In the genomic region with DNA sequence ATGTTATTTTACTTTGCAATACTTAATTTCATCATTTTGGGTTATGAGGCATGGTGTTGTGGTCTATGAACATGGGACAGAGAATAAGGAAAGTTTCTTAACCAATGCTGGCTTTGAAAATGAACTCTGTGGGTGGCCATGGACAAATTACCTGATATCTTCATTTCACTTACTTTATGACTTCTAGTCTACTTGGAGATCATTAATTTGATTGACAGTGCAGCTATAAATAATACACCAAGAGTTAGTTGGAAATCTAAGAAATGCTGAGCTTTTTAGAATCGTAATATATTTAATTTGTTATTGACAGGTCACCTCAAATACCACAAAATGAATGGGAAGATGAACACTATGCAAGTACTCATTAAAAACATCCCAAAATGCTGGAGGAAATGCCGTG, we compare ENCODE assay signal across 24 cellular contexts.
"Had no signal": no experiment of that assay in that cellular context is flagged by ENCODE, and none has a peak within 500 bp of the region (broad histone marks: within the 10 kb centered on the region; RNA-seq: fewer than 3 reads in every experiment).

No MANE protein-coding gene starts in this region.

- H3K27me3 Mint-ChIP-seq: dendritic cell treated with granulocyte-macrophage colony-stimulating factor and Interleukin-4, amounts not matched to agents 40 ng/mL and 50 ng/mL, for 4 days; effector memory CD8-positive, alpha-beta T cell had no signal

- H3K27ac ChIP-seq: colonic mucosa, coronary artery, dorsolateral prefrontal cortex, epithelial cell of prostate, esophagus muscularis mucosa, esophagus squamous epithelium, foreskin keratinocyte, gastrocnemius medialis, gastroesophageal sphincter, heart left ventricle, heart right ventricle had no signal

- H3K4me1 ChIP-seq: colonic mucosa, esophagus squamous epithelium, foreskin keratinocyte, gastrocnemius medialis, gastroesophageal sphincter, heart left ventricle, heart right ventricle had no signal

- H3K4me1 Mint-ChIP-seq: endodermal cell had no signal

- H3K9me3 Mint-ChIP-seq: endodermal cell had no signal

- H3K36me3 ChIP-seq: colonic mucosa, esophagus muscularis mucosa, esophagus squamous epithelium, gastrocnemius medialis, gastroesophageal sphincter, heart left ventricle, heart right ventricle had no signal

- H3K27ac Mint-ChIP-seq: dendritic cell treated with granulocyte-macrophage colony-stimulating factor and Interleukin-4, amounts not matched to agents 40 ng/mL and 50 ng/mL, for 4 days; effector memory CD8-positive, alpha-beta T cell; endodermal cell had no signal

- H3K27me3 ChIP-seq: colonic mucosa, dorsolateral prefrontal cortex, esophagus muscularis mucosa, esophagus squamous epithelium, foreskin keratinocyte, gastrocnemius medialis, gastroesophageal sphincter, heart left ventricle, heart right ventricle had no signal

- H3K9me3 ChIP-seq: colonic mucosa, esophagus muscularis mucosa, esophagus squamous epithelium, gastrocnemius medialis, gastroesophageal sphincter, heart left ventricle, heart right ventricle had no signal

- DNase-seq: colonic mucosa; cortex of kidney; dermis blood vessel endothelial cell; dorsolateral prefrontal cortex; effector CD4-positive, alpha-beta T cell; effector CD8-positive, alpha-beta T cell; effector memory CD4-positive, alpha-beta T cell; effector memory CD8-positive, alpha-beta T cell; endodermal cell; erythroblast; esophagus squamous epithelium; foreskin fibroblast; foreskin keratinocyte; foreskin melanocyte; gastrocnemius medialis; glutamatergic neuron; head of caudate nucleus; heart left ventricle; heart right ventricle had no signal

- H3K4me3 ChIP-seq: colonic mucosa, coronary artery, dorsolateral prefrontal cortex, esophagus muscularis mucosa, esophagus squamous epithelium, gastrocnemius medialis, gastroesophageal sphincter, heart left ventricle, heart right ventricle had no signal

- H3K4me3 Mint-ChIP-seq: dendritic cell treated with granulocyte-macrophage colony-stimulating factor and Interleukin-4, amounts not matched to agents 40 ng/mL and 50 ng/mL, for 4 days; effector memory CD8-positive, alpha-beta T cell; endodermal cell had no signal
